23 cellular contexts compared by ENCODE assay signal in the genomic region with DNA sequence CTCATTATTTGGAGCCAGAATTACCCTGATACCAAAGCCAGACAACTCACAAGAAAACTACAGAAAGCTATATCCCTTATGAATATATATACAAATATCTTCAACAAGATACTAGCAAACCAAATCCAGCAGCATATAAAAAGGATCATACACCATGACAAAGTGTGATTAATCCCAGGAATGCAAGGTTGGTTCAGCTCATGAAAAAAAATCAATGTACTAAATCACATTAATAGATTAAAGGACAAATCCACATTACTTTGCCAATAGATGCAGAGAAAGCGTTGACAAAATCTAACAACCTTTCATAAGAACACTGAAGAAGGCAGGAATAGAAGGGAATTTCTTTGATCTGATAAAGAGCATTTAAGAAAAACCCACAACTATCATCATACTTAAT.
"Had no signal": no experiment of that assay in that cellular context is flagged by ENCODE, and none has a peak within 500 bp of the region (broad histone marks: within the 10 kb centered on the region; RNA-seq: fewer than 3 reads in every experiment).

No MANE protein-coding gene starts in this region.

- H3K27ac ChIP-seq: coronary artery, dorsolateral prefrontal cortex, esophagus muscularis mucosa, foreskin keratinocyte, gastroesophageal sphincter, heart left ventricle, hepatocyte, left lung, lower lobe of right lung had no signal

- ATAC-seq: foreskin keratinocyte, gastroesophageal sphincter, heart left ventricle, left cardiac atrium, left lung, left ventricle myocardium superior, lower lobe of right lung, mucosa of descending colon had no signal

- H3K79me2 ChIP-seq: hepatocyte had no signal

- H3K27ac Mint-ChIP-seq: mesothelial cell of epicardium had no signal

- H3K4me2 ChIP-seq: hepatocyte had no signal

- H3K4me3 Mint-ChIP-seq: mesothelial cell of epicardium, naive B cell had no signal

- H3K36me3 ChIP-seq: esophagus muscularis mucosa, gastroesophageal sphincter, heart left ventricle, left lung, lower lobe of right lung had no signal

- H3K4me1 Mint-ChIP-seq: mesothelial cell of epicardium, naive B cell had no signal

- H3K27me3 Mint-ChIP-seq: naive B cell had no signal

- H3K4me3 ChIP-seq: coronary artery, dorsolateral prefrontal cortex, esophagus muscularis mucosa, gastroesophageal sphincter, heart left ventricle, hepatocyte, left lung, lower lobe of right lung, mucosa of descending colon had no signal

- H3K27me3 ChIP-seq: dorsolateral prefrontal cortex, esophagus muscularis mucosa, foreskin keratinocyte, gastroesophageal sphincter, heart left ventricle, hepatocyte, left lung had no signal

- DNase-seq: dermis blood vessel endothelial cell; dorsolateral prefrontal cortex; effector CD4-positive, alpha-beta T cell; effector memory CD4-positive, alpha-beta T cell; foreskin keratinocyte; heart left ventricle; hypothalamus; left cardiac atrium; left lung; left ventricle myocardium superior; lower lobe of right lung; mesenchymal stem cell; mucosa of descending colon; naive B cell had no signal

- H2AFZ ChIP-seq: hepatocyte had no signal

- FAIRE-seq: colon, endothelial cell of umbilical vein, frontal cortex, keratinocyte had no signal

- H3K4me1 ChIP-seq: esophagus muscularis mucosa, gastroesophageal sphincter, heart left ventricle, left lung, lower lobe of right lung had no signal
